Comparison of ENCODE assay signal across 17 cellular contexts in the genomic region with DNA sequence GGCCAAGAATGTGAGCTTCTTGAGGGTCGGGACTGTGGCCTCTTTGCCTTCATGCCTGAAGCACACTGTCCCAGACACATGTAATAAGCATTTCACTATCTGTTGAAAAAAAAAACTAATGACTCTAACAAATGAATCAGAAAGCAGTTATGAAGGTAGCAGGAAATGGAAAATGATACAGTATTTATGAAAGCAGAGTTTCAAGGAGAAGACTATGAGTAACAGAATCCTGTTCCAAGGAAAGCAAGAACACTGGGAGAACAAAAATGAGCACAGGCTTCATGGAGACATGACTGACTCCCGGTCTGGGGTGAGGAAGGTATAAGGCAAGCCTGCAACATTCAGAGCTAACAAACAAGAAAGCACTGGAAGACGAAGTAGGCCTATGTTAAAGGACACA.
DNase-seq lines count a peak whose midpoint lies in the region; ATAC-seq and TF ChIP-seq lines count a peak whose summit lies in the region.
"Had no signal": no experiment of that assay in that cellular context is flagged by ENCODE, and none has a peak within 500 bp of the region (broad histone marks: within the 10 kb centered on the region; RNA-seq: fewer than 3 reads in every experiment).

No MANE protein-coding gene starts in this region.

- H3K4me3 ChIP-seq in heart left ventricle (no peak overlapping the region), astrocyte of the cerebellum (ENCODE audit: low read depth, low read length) (no peak overlapping the region), fibroblast of the aortic adventitia (ENCODE audit: low read depth, low read length) (no peak overlapping the region), tibial artery (no peak overlapping the region)
- H3K4me3 ChIP-seq: esophagus muscularis mucosa, testis had no signal

- H3K27ac ChIP-seq in heart left ventricle (peak overlapping the region in 4 of 12 donors; percentile 16 to 57 (median 32)), tibial artery (peak overlapping the region; percentile 52 to 62)
- H3K27ac ChIP-seq: esophagus muscularis mucosa, testis had no signal

- WGBS in heart left ventricle, 4 donors, result 67 to 76% (median 74%) methylated on average over 3 of the region's 3 CpGs

- H3K9me3 ChIP-seq in heart left ventricle (peaks cover 0 to 7% (median 0%) of the 10 kb centered on the region in 12 donors), tibial artery (no peaks in the 10 kb centered on the region)
- H3K9me3 ChIP-seq: testis had no signal

- ATAC-seq in heart left ventricle (peak in 3 of 4 donors; percentile 20 to 67 (median 36)), Right ventricle myocardium superior (ENCODE audit: poor library complexity) (no peak), HG03439 (IDR thresholded peaks at IDR 0.05; ENCODE audit: unreplicated experiment) (no peak)
- ATAC-seq: activated CD4-positive, alpha-beta T cell treated with anti-CD3 and anti-CD28 coated beads for 36 hours; natural killer cell had no signal

- H3K4me1 ChIP-seq in heart left ventricle (no peaks in the 10 kb centered on the region), tibial artery (peaks cover 0 to 29% (median 10%) of the 10 kb centered on the region in 4 donors)
- H3K4me1 ChIP-seq: esophagus muscularis mucosa, testis had no signal

- in situ Hi-C loops in astrocyte of the cerebellum (cut with HindIII; ENCODE audit: low sequenced_read_pairs), result no loop called here

- no peaks in the 10 kb centered on the region for H3K36me3 ChIP-seq in heart left ventricle
- H3K36me3 ChIP-seq in tibial artery, result no peaks in the 10 kb centered on the region
- H3K36me3 ChIP-seq: esophagus muscularis mucosa had no signal

- intact Hi-C loops in heart left ventricle (cut with DNase I) (loop anchor here in 2 of 10 donors (10.0 kb wide), 2 partner anchors 47 to 57 kb away; no protein-coding TSS in a partner anchor), Right ventricle myocardium superior (cut with DNase I) (no loop called here), tibial artery (cut with DNase I; ENCODE audit: low total_unique reads) (no loop called here), posterior vena cava (cut with DNase I) (no loop called here)

- no peak for TF ChIP-seq POLR2A in heart left ventricle (IDR thresholded peaks at IDR 0.05)

- no peaks in the 10 kb centered on the region for H3K27me3 ChIP-seq in heart left ventricle
- no peaks in the 10 kb centered on the region for H3K27me3 ChIP-seq in tibial artery
- H3K27me3 ChIP-seq: esophagus muscularis mucosa, testis had no signal

- no peak for TF ChIP-seq CTCF in heart left ventricle (IDR thresholded peaks at IDR 0.05)
- TF ChIP-seq CTCF in astrocyte of the cerebellum (IDR thresholded peaks at IDR 0.05; ENCODE audit: low read depth, low read length, missing control alignments), result no peak
- TF ChIP-seq CTCF in fibroblast of the aortic adventitia (IDR thresholded peaks at IDR 0.05; ENCODE audit: insufficient read depth, low read length), result no peak
- no peak for TF ChIP-seq CTCF in tibial artery (IDR thresholded peaks at IDR 0.05)

- DNase-seq in heart left ventricle (no peak), Right ventricle myocardium superior (no peak), astrocyte of the cerebellum (ENCODE audit: low read depth) (peak; percentile 13), fibroblast of the aortic adventitia (ENCODE audit: low read depth) (peak; percentile 83), tibial artery (no peak), posterior vena cava (ENCODE audit: low spot score) (no peak)
- DNase-seq in stimulated activated CD4-positive, alpha-beta T cell treated with anti-CD3 and anti-CD28 coated beads, Interleukin-4, amount 100 ng/mL, for 1 hour, result no peak
- DNase-seq: activated CD4-positive, alpha-beta T cell treated with anti-CD3 and anti-CD28 coated beads for 36 hours; activated naive CD8-positive, alpha-beta T cell treated with anti-CD3 and anti-CD28 coated beads, Interleukin-2, amount 10 ng/mL, durations not matched to agents 7 days and 5 days; natural killer cell; NCI-H1105 treated with DMSO at 0.1 percent for 48 hours; NCI-H2227 treated with DMSO at 0.1 percent for 48 hours; SHP77; stimulated activated CD4-positive, alpha-beta T cell treated with anti-CD3 and anti-CD28 coated beads, Interleukin-1b, Interleukin-23, amount 100 ng/mL, for 48 hours; testis had no signal

Comparison
In these comparisons a context has a peak if more than half of its experiments do, and no peak if none do; other contexts are left out.
1. ATAC-seq: peak in heart left ventricle (3 of 4); none in Right ventricle myocardium superior (single experiment) and HG03439 (single experiment).
2. DNase-seq: peak in astrocyte of the cerebellum (single experiment) and fibroblast of the aortic adventitia (single experiment); none in heart left ventricle (0 of 5), Right ventricle myocardium superior (single experiment), tibial artery (0 of 2), stimulated activated CD4-positive, alpha-beta T cell treated with anti-CD3 and anti-CD28 coated beads, Interleukin-4, amount 100 ng/mL, for 1 hour (single experiment) and posterior vena cava (single experiment).